In genomic region chr6:47241742-47242482, GRCh38 we compare ENCODE assay signal across 8 cellular contexts.
DNase-seq lines count a peak whose midpoint lies in the region; ATAC-seq and TF ChIP-seq lines count a peak whose summit lies in the region.

No MANE protein-coding gene starts in this region.

- peaks cover 46% of the 10 kb centered on the region for H3K4me1 ChIP-seq in mesodermal cell (ENCODE audit: control insufficient read depth, insufficient read depth, low read length, poor library complexity, severe bottlenecking)

- DNase-seq in AG10803 (ENCODE audit: low read depth) (peak; percentile 30), amniotic epithelial cell (ENCODE audit: low read depth) (peak; percentile 70), glomerular visceral epithelial cell (ENCODE audit: extremely low spot score) (no peak), Kasumi-1 (lab: John Stamatoyannopoulos, UW) (no peak), SKM-1 (lab: John Stamatoyannopoulos, UW; ENCODE audit: unreplicated experiment) (no peak)

- ATAC-seq in HG03039 (IDR thresholded peaks at IDR 0.05; ENCODE audit: unreplicated experiment) (peak; percentile 0), HG02852 (IDR thresholded peaks at IDR 0.05; ENCODE audit: unreplicated experiment) (no peak)

- no peak overlapping the region for H3K4me3 ChIP-seq in AG10803 (ENCODE audit: low read length)
- H3K4me3 ChIP-seq in mesodermal cell (ENCODE audit: extremely low read depth, insufficient read depth, low read length, poor library complexity, severe bottlenecking) = no peak overlapping the region

- no peaks in the 10 kb centered on the region for H3K9me3 ChIP-seq in mesodermal cell (ENCODE audit: control insufficient read depth, low read length)

- H3K36me3 ChIP-seq in mesodermal cell (ENCODE audit: control insufficient read depth, insufficient read depth, low read length) = peaks cover 38% of the 10 kb centered on the region

- peak; percentile 9; the same call in 1 of the 2 replicates for TF ChIP-seq CTCF in AG10803 (conservative IDR thresholded peaks at IDR 0.05; ENCODE audit: low read length)

- H3K27ac ChIP-seq in mesodermal cell (ENCODE audit: low read depth, low read length, severe bottlenecking) = peak overlapping the region; percentile 92

- 80 to 81% methylated on average over 1 to 2 of the region's 4 CpGs for WGBS in mesodermal cell (ENCODE audit: insufficient coverage in 2 of 2), 2 experiments

Comparison
In these comparisons a context has a peak if more than half of its experiments do, and no peak if none do; other contexts are left out.
1. DNase-seq: peak in AG10803 (single experiment) and amniotic epithelial cell (single experiment); none in glomerular visceral epithelial cell (single experiment), Kasumi-1 (0 of 2) and SKM-1 (single experiment).